ENCODE assay signal across 3 cellular contexts in genomic region chr1:244682087-244682486, GRCh38.
TF ChIP-seq lines count a peak whose summit lies in the region.

No MANE protein-coding gene starts in this region.

TF ChIP-seq in IMR-90, 13 proteins besides CTCF, POLR2A, EP300 and RAD21:
- TF ChIP-seq MAFK (IDR thresholded peaks at IDR 0.05; ENCODE audit: low read depth, low read length) = peak; percentile 14; the same call in 1 of the 2 replicates

TF ChIP-seq in K562, 482 proteins besides CTCF, POLR2A, EP300 and RAD21:
- TF ChIP-seq NFYB (IDR thresholded peaks at IDR 0.05; ENCODE audit: extremely low read depth, insufficient read length) (peak; percentile 24), ZNF316 (IDR thresholded peaks at IDR 0.05) (peak; percentile 57)

TF ChIP-seq in HepG2, 621 proteins besides CTCF, POLR2A, EP300 and RAD21:
- 0 out of 2 replicates have a peak, but pooled peaks have one; percentile 30 for TF ChIP-seq NFYB (CRISPR knock-in tag; IDR thresholded peaks at IDR 0.05)
- peak in 1 of 2 experiments; percentile 50; a peak in 2 of 4 replicates for TF ChIP-seq MAFK (conservative IDR thresholded peaks at IDR 0.05 in 1 of 2, IDR thresholded peaks at IDR 0.05 in 1 of 2; ENCODE audit: low read length in 2 of 2)
